10 cellular contexts compared by ENCODE assay signal in the genomic region with DNA sequence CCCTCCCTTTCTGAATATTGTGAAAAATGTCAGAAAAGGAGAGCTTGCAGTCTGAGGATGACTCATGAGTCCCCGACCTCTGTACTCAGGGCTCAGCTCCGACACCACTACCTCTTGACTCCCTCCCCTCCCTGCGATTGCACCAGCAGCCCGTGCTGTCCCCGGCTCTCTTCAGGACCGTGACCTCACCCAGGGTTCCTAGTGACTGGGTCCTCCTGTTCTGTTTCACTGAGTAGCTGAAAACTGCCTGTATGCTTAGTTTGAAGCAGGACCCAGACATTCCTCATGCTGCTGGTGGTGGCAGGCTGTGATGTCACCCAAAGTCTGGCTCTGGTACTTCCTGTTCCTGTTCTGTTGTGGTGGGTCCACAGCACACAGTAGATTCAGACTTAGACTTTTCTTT.
A peak's percentile ranks its signal among the peaks of the same experiment; 100 is the strongest.
DNase-seq lines count a peak whose midpoint lies in the region; ATAC-seq, FAIRE-seq and TF ChIP-seq lines count a peak whose summit lies in the region.
"Had no signal": no experiment of that assay in that cellular context is flagged by ENCODE, and none has a peak within 500 bp of the region (broad histone marks: within the 10 kb centered on the region; RNA-seq: fewer than 3 reads in every experiment).

No MANE protein-coding gene starts in this region.

- DNase-seq in H54 (ENCODE audit: insufficient read length, low spot score) = peak; percentile 71
- DNase-seq in activated CD4-positive, alpha-beta T cell treated with anti-CD3 and anti-CD28 coated beads for 48 hours = peak; percentile 83
- peak; percentile 50 to 76 (median 51) for DNase-seq in effector memory CD4-positive, alpha-beta T cell
- peak; percentile 51 for DNase-seq in stimulated activated CD4-positive, alpha-beta T cell treated with anti-CD3 and anti-CD28 coated beads, Interleukin-12 subunit alpha, Interleukin-12 subunit beta, amount 100 ng/mL, for 4 hours
- no peak for DNase-seq in NCI-H524 treated with DMSO at 0.1 percent for 48 hours (lab: John Stamatoyannopoulos, UW)
- DNase-seq in NCI-H1105 treated with DMSO at 0.1 percent for 48 hours (lab: John Stamatoyannopoulos, UW) = no peak
- no peak for DNase-seq in HEK293T (ENCODE audit: extremely low spot score)

- no peaks in the 10 kb centered on the region for H3K27me3 ChIP-seq in effector memory CD4-positive, alpha-beta T cell (replicated peaks; ENCODE audit: control insufficient read depth, insufficient read depth, low read length, poor library complexity, severe bottlenecking)

- H3K27ac ChIP-seq in effector memory CD4-positive, alpha-beta T cell (ENCODE audit: insufficient read depth, low read length, poor library complexity, severe bottlenecking) = peak overlapping the region; percentile 67

- ATAC-seq in GM21737 (IDR thresholded peaks at IDR 0.05; ENCODE audit: unreplicated experiment) = no peak

- POLR2A ChIA-PET in HEK293T (lab: Yijun Ruan, JAX) = interaction anchor here (1.2 kb wide), 1 partner anchor 18 kb away, joined by 3 read pairs; no protein-coding TSS in a partner anchor

- no peak for TF ChIP-seq POLR2A in H54 (IDR thresholded peaks at IDR 0.05; ENCODE audit: low read depth, low read length)

- FAIRE-seq in H54 (lab: Jason Lieb, UNC) = no peak
- FAIRE-seq: colon, GM18507 had no signal

- no peak overlapping the region for H3K4me3 ChIP-seq in effector memory CD4-positive, alpha-beta T cell (ENCODE audit: insufficient read depth, low read depth, low read length, poor library complexity, severe bottlenecking)

- H3K9me3 ChIP-seq in effector memory CD4-positive, alpha-beta T cell (ENCODE audit: control insufficient read depth, low read length) = no peaks in the 10 kb centered on the region

- CTCF ChIA-PET in HEK293T (lab: Yijun Ruan, JAX) = no interaction called here

- H3K4me1 ChIP-seq in effector memory CD4-positive, alpha-beta T cell (ENCODE audit: control insufficient read depth, insufficient read depth, low read length, poor library complexity, severe bottlenecking) = peaks cover 15% of the 10 kb centered on the region

- peaks cover 65% of the 10 kb centered on the region for H3K36me3 ChIP-seq in effector memory CD4-positive, alpha-beta T cell (ENCODE audit: control insufficient read depth, insufficient read depth, low read length)

TF ChIP-seq in HEK293T, 16 proteins besides CTCF, POLR2A, EP300 and RAD21:
- no peak for TF ChIP-seq BHLHE40 (IDR thresholded peaks at IDR 0.05; ENCODE audit: borderline replicate concordance)
- no peak for TF ChIP-seq TARDBP (IDR thresholded peaks at IDR 0.05)
- TF ChIP-seq ARNT (IDR thresholded peaks at IDR 0.05) = no peak
- no peak for TF ChIP-seq L3MBTL2 (conservative IDR thresholded peaks at IDR 0.05)
- TF ChIP-seq NFRKB (IDR thresholded peaks at IDR 0.05) = no peak

Comparison
In these comparisons a context has a peak if more than half of its experiments do, and no peak if none do; other contexts are left out.
1. DNase-seq: peak in H54 (single experiment), activated CD4-positive, alpha-beta T cell treated with anti-CD3 and anti-CD28 coated beads for 48 hours (single experiment), effector memory CD4-positive, alpha-beta T cell (3 of 3) and stimulated activated CD4-positive, alpha-beta T cell treated with anti-CD3 and anti-CD28 coated beads, Interleukin-12 subunit alpha, Interleukin-12 subunit beta, amount 100 ng/mL, for 4 hours (single experiment); none in NCI-H524 treated with DMSO at 0.1 percent for 48 hours (single experiment), NCI-H1105 treated with DMSO at 0.1 percent for 48 hours (single experiment) and HEK293T (single experiment).